ENCODE assay signal across 1 cellular context in the genomic region with DNA sequence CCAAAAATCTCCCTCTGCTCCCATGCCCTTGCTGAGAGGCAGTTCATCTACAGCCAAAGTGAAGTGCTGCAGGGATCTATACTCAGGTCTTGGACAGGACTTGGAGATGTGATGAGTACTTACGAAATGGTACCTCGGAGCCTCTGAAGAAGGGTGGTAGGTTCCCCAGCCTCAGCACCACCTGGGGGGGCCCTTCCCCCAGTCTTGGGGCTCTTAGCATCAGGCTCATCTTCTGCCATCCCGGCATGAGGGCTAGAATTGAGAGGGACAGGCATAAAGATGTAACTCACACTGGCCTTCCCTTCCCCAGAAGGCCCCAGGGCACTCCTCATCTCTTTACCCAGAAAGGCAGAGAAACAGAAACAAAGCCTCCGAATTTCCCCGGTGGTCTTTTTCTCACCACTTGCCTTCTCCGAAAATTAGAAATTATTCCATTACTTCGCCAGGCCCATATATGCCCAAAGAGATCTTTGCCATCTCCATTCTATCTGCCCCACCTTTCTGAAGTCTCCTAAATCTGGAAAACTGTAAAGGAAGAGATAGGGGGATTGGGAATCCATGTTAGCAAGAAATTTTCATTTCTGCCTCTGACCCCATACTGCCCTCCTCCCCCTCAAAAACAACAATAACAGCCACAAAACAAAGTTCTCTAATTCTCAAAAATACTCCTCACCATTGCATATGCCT.
TF ChIP-seq lines count a peak whose summit lies in the region.

No MANE protein-coding gene starts in this region.

TF ChIP-seq in GM12878, 131 proteins besides CTCF, POLR2A, EP300 and RAD21:
- TF ChIP-seq BCL11A (IDR thresholded peaks at IDR 0.05; ENCODE audit: low read depth, low read length) (no peak), NFIC (IDR thresholded peaks at IDR 0.05; ENCODE audit: low read depth, low read length) (0 out of 2 replicates have a peak, but pooled peaks have one; percentile 4), SMAD5 (IDR thresholded peaks at IDR 0.05; ENCODE audit: low read depth) (0 out of 2 replicates have a peak, but pooled peaks have one; percentile 27), MTA3 (IDR thresholded peaks at IDR 0.05; ENCODE audit: borderline replicate concordance, low read length) (0 out of 2 replicates have a peak, but pooled peaks have one; percentile 40), YY1 (IDR thresholded peaks at IDR 0.05; ENCODE audit: low read depth, low read length) (peak; percentile 33; the same call in 1 of the 2 replicates)
- TF ChIP-seq, protein P1, sequence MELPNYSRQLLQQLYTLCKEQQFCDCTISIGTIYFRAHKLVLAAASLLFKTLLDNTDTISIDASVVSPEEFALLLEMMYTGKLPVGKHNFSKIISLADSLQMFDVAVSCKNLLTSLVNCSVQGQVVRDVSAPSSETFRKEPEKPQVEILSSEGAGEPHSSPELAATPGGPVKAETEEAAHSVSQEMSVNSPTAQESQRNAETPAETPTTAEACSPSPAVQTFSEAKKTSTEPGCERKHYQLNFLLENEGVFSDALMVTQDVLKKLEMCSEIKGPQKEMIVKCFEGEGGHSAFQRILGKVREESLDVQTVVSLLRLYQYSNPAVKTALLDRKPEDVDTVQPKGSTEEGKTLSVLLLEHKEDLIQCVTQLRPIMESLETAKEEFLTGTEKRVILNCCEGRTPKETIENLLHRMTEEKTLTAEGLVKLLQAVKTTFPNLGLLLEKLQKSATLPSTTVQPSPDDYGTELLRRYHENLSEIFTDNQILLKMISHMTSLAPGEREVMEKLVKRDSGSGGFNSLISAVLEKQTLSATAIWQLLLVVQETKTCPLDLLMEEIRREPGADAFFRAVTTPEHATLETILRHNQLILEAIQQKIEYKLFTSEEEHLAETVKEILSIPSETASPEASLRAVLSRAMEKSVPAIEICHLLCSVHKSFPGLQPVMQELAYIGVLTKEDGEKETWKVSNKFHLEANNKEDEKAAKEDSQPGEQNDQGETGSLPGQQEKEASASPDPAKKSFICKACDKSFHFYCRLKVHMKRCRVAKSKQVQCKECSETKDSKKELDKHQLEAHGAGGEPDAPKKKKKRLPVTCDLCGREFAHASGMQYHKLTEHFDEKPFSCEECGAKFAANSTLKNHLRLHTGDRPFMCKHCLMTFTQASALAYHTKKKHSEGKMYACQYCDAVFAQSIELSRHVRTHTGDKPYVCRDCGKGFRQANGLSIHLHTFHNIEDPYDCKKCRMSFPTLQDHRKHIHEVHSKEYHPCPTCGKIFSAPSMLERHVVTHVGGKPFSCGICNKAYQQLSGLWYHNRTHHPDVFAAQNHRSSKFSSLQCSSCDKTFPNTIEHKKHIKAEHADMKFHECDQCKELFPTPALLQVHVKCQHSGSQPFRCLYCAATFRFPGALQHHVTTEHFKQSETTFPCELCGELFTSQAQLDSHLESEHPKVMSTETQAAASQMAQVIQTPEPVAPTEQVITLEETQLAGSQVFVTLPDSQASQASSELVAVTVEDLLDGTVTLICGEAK (IDR thresholded peaks at IDR 0.05; ENCODE audit: borderline replicate concordance), result 0 out of 2 replicates have a peak, but pooled peaks have one; percentile 38
